Comparison of ENCODE assay signal across 12 cellular contexts in the genomic region with DNA sequence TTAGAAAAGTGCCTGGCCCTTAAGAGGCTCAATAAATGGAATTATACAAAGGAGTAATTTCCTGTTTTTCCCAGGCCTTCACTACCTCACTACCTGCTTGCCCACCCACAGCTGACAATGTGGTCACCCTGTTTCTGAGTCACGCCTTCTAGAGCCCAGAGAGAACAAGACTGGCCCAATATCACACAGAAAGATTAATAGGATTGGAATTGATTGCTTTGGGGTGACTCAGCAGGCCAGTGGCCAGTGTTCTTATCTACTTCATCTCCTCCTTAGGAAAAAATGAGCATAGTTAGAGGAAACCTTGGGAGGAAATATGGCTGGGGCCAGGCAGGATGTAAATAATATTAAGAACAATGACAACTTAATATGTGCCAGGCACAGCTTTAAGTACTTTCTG. TPM values are rescaled to one million over a fixed set of nuclear protein-coding genes. Genes with fewer than 3 reads are reported as not detected.
A peak's percentile ranks its signal among the peaks of the same experiment; 100 is the strongest.
DNase-seq lines count a peak whose midpoint lies in the region; ATAC-seq and TF ChIP-seq lines count a peak whose summit lies in the region.
"Had no signal": no experiment of that assay in that cellular context is flagged by ENCODE, and none has a peak within 500 bp of the region (broad histone marks: within the 10 kb centered on the region; RNA-seq: fewer than 3 reads in every experiment).

No MANE protein-coding gene starts in this region.

- peaks cover 7% of the 10 kb centered on the region for H3K4me1 ChIP-seq in SJSA1 (replicated peaks)

- ATAC-seq in esophagus mucosa (no peak), GM21619 (IDR thresholded peaks at IDR 0.05; ENCODE audit: unreplicated experiment) (no peak)
- ATAC-seq: activated CD8-positive, alpha-beta T cell treated with anti-CD3 and anti-CD28 coated beads, Interleukin-2, amount 10 ng/mL, durations not matched to agents 7 days and 5 days had no signal

- no peaks in the 10 kb centered on the region for H3K36me3 ChIP-seq in SJSA1

- H3K27ac ChIP-seq in SJSA1 = peak overlapping the region; percentile 34; the same call in 1 of the 2 replicates
- H3K27ac ChIP-seq in epithelial cell of prostate = peak overlapping the region; percentile 67
- H3K27ac ChIP-seq: dorsolateral prefrontal cortex had no signal

- no peaks in the 10 kb centered on the region for H3K27me3 ChIP-seq in SJSA1 (replicated peaks)

- DNase-seq in H4 (ENCODE audit: low spot score) = peak; percentile 39
- DNase-seq in SJSA1 (ENCODE audit: low read depth in 1 of 2, low spot score in 2 of 2) = peak; percentile 44 to 55
- DNase-seq in epithelial cell of prostate (ENCODE audit: low read depth, low spot score) = peak; percentile 50
- peak; percentile 75 for DNase-seq in retinal pigment epithelial cell (ENCODE audit: low read depth)
- DNase-seq in NOMO-1 treated with dmso at 0.1 percent for 144 hours (lab: John Stamatoyannopoulos, UW; ENCODE audit: unreplicated experiment) = no peak
- DNase-seq in GM19238 (ENCODE audit: insufficient read length, low spot score) = no peak
- DNase-seq: activated CD8-positive, alpha-beta T cell treated with anti-CD3 and anti-CD28 coated beads, Interleukin-2, amount 10 ng/mL, durations not matched to agents 7 days and 5 days; activated naive CD4-positive, alpha-beta T cell treated with anti-CD3 and anti-CD28 coated beads, Interleukin-2, amount 50 U/mL, for 16 hours; dorsolateral prefrontal cortex; NCI-H526 had no signal

- TF ChIP-seq CTCF in retinal pigment epithelial cell (conservative IDR thresholded peaks at IDR 0.05; ENCODE audit: low read depth, low read length) = no peak

- no peak overlapping the region for H3K4me3 ChIP-seq in SJSA1
- H3K4me3 ChIP-seq in retinal pigment epithelial cell (ENCODE audit: low read length) = no peak overlapping the region
- H3K4me3 ChIP-seq: dorsolateral prefrontal cortex had no signal

- H3K9me3 ChIP-seq in SJSA1 (replicated peaks) = no peaks in the 10 kb centered on the region

RNA-seq across cellular contexts. Expression of gene FGF16, which starts 4.5 kb away (rescaled TPM):
- total RNA-seq in H4 (2014; rRNA removed; shearing (Covaris generic)) = not detected in 2 replicates
- not detected in 2 replicates for total RNA-seq in SJSA1 (2014; rRNA removed; shearing (Covaris generic))
- not detected for total RNA-seq in esophagus mucosa
- total RNA-seq: activated CD8-positive, alpha-beta T cell treated with anti-CD3 and anti-CD28 coated beads, Interleukin-2, amount 10 ng/mL, durations not matched to agents 7 days and 5 days had no signal

Comparison
In these comparisons a context has a peak if more than half of its experiments do, and no peak if none do; other contexts are left out.
1. DNase-seq: peak in H4 (single experiment), SJSA1 (2 of 2), epithelial cell of prostate (single experiment) and retinal pigment epithelial cell (single experiment); none in NOMO-1 treated with dmso at 0.1 percent for 144 hours (single experiment) and GM19238 (single experiment).